Comparison of ENCODE assay signal across 8 cellular contexts in the genomic region with DNA sequence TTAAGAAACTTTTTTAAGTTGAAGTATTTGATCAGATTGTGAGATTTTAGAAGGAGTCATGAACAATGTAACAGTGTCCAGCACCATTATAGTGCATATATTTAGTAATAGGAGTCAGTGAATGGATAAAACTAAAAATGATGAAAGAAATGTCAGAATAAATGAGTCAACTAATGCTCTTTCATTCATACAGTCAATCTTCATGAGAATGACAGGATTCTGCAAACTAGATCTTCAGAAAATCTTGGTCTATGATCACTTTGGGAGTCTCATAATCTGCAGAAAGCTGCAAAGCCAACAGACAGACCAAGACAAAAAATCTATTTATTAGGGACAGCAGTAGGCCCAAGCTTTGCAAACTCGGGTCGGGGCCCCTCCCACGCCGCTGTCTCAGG. TPM values are rescaled to one million over a fixed set of nuclear protein-coding genes. Genes with fewer than 3 reads are reported as not detected.
DNase-seq lines count a peak whose midpoint lies in the region; ATAC-seq, FAIRE-seq and TF ChIP-seq lines count a peak whose summit lies in the region.

No MANE protein-coding gene starts in this region.

- TF ChIP-seq POLR2A in gastrocnemius medialis (IDR thresholded peaks at IDR 0.05): no peak

- H3K4me3 ChIP-seq in gastrocnemius medialis: peak overlapping the region; percentile 68 to 97 (median 84)

- peaks cover 4% of the 10 kb centered on the region for H3K27me3 Mint-ChIP-seq in activated CD4-positive, alpha-beta memory T cell treated with anti-CD3 and anti-CD28 coated beads for 36 hours
- no peaks in the 10 kb centered on the region for H3K27me3 Mint-ChIP-seq in glutamatergic neuron (ENCODE audit: unreplicated experiment)

- TF ChIP-seq CTCF in glutamatergic neuron (IDR thresholded peaks at IDR 0.05; ENCODE audit: partially characterized antibody, unreplicated experiment) (no peak), gastrocnemius medialis (IDR thresholded peaks at IDR 0.05 in 4 of 5, conservative IDR thresholded peaks at IDR 0.05 in 1 of 5) (no peak)

- in situ Hi-C loops in gastrocnemius medialis (cut with MboI; ENCODE audit: low sequenced_read_pairs in 4 of 4): loop anchor here in 1 of 4 donors (25.0 kb wide), 1 partner anchor 230 kb away; the partner anchor contains the start of gene LIPM

- ATAC-seq in gastrocnemius medialis: peak in 1 of 2 donors; percentile 21
- no peak for ATAC-seq in GM21526 (IDR thresholded peaks at IDR 0.05; ENCODE audit: low FRiP score, unreplicated experiment)

- peak overlapping the region; percentile 81 for H3K4me3 Mint-ChIP-seq in activated CD4-positive, alpha-beta memory T cell treated with anti-CD3 and anti-CD28 coated beads for 36 hours
- peak overlapping the region; percentile 92 for H3K4me3 Mint-ChIP-seq in glutamatergic neuron (ENCODE audit: unreplicated experiment)

- DNase-seq in GM18507 (ENCODE audit: extremely low spot score, insufficient read length, low read depth) (no peak), glutamatergic neuron (no peak), gastrocnemius medialis (no peak), GM03348 (ENCODE audit: low spot score) (no peak), SW 1271 (lab: John Stamatoyannopoulos, UW) (no peak)
- no peak for DNase-seq in activated CD4-positive, alpha-beta memory T cell treated with anti-CD3 and anti-CD28 coated beads for 36 hours
- no peak for DNase-seq in stimulated activated naive CD4-positive, alpha-beta T cell treated with Interleukin-2 at 50 U/mL for 16 hours (lab: John Stamatoyannopoulos, UW)

- POLR2A ChIA-PET in activated CD4-positive, alpha-beta memory T cell treated with anti-CD3 and anti-CD28 coated beads for 36 hours (lab: Charles Lee): interaction anchor here (0.9 to 1.7 kb wide), 2 partner anchors 719 to 720 kb away, joined by 4 to 5 read pairs; partner anchors contain the start of genes KLLN and PTEN

- peaks cover 0 to 6% of the 10 kb centered on the region in 2 donors for H3K4me1 ChIP-seq in gastrocnemius medialis

- no peaks in the 10 kb centered on the region for H3K9me3 Mint-ChIP-seq in activated CD4-positive, alpha-beta memory T cell treated with anti-CD3 and anti-CD28 coated beads for 36 hours
- peaks cover 2% of the 10 kb centered on the region for H3K9me3 Mint-ChIP-seq in glutamatergic neuron (ENCODE audit: unreplicated experiment)

- H3K9me3 ChIP-seq in gastrocnemius medialis: no peaks in the 10 kb centered on the region

- peaks cover 11% of the 10 kb centered on the region for H3K4me1 Mint-ChIP-seq in activated CD4-positive, alpha-beta memory T cell treated with anti-CD3 and anti-CD28 coated beads for 36 hours (ENCODE audit: low read depth)
- peaks cover 4% of the 10 kb centered on the region for H3K4me1 Mint-ChIP-seq in glutamatergic neuron (ENCODE audit: low read depth, unreplicated experiment)

- peak overlapping the region; percentile 31 for H3K27ac Mint-ChIP-seq in activated CD4-positive, alpha-beta memory T cell treated with anti-CD3 and anti-CD28 coated beads for 36 hours
- no peak overlapping the region for H3K27ac Mint-ChIP-seq in glutamatergic neuron (ENCODE audit: unreplicated experiment)

- H3K36me3 ChIP-seq in gastrocnemius medialis: no peaks in the 10 kb centered on the region

- no peaks in the 10 kb centered on the region for H3K27me3 ChIP-seq in gastrocnemius medialis

- peak; percentile 35 for FAIRE-seq in GM18507 (lab: Jason Lieb, UNC)

- intact Hi-C loops in activated CD4-positive, alpha-beta memory T cell treated with anti-CD3 and anti-CD28 coated beads for 36 hours (cut with micrococcal nuclease): loop anchor here (1.0 to 5.0 kb wide), 4 partner anchors 88 to 420 kb away; no protein-coding TSS in a partner anchor
- intact Hi-C loops in gastrocnemius medialis (cut with DNase I; ENCODE audit: low total_unique reads): no loop called here

- CTCF ChIA-PET in activated CD4-positive, alpha-beta memory T cell treated with anti-CD3 and anti-CD28 coated beads for 36 hours (lab: Charles Lee): interaction anchor here (0.7 to 2.3 kb wide), 29 partner anchors 9 to 768 kb away, joined by 3 to 13 read pairs (median 4); no protein-coding TSS in a partner anchor

- H3K36me3 Mint-ChIP-seq in activated CD4-positive, alpha-beta memory T cell treated with anti-CD3 and anti-CD28 coated beads for 36 hours: no peaks in the 10 kb centered on the region
- no peaks in the 10 kb centered on the region for H3K36me3 Mint-ChIP-seq in glutamatergic neuron (ENCODE audit: unreplicated experiment)

- H3K27ac ChIP-seq in gastrocnemius medialis: peak overlapping the region; percentile 88 to 98 (median 92)

RNA-seq across cellular contexts. Expression of gene RNLS, which starts 0.7 kb away (rescaled TPM):
- total RNA-seq in activated CD4-positive, alpha-beta memory T cell treated with anti-CD3 and anti-CD28 coated beads for 36 hours: 1 to 10 TPM; 4.0 to 4.7 TPM
- total RNA-seq in glutamatergic neuron (ENCODE audit: unreplicated experiment) (4.4 TPM), gastrocnemius medialis (10 to 100 TPM in 2 of 4 donors, 1 to 10 TPM in 2; 8.1 to 17.5 (median 9.7) TPM)

RNA-seq across cellular contexts. Expression of gene LIPJ, which starts 4.2 kb away (rescaled TPM):
- total RNA-seq in activated CD4-positive, alpha-beta memory T cell treated with anti-CD3 and anti-CD28 coated beads for 36 hours: not detected
- 0.22 TPM for total RNA-seq in glutamatergic neuron (ENCODE audit: unreplicated experiment)
- total RNA-seq in gastrocnemius medialis: under 1 TPM in 2 of 4 donors, not detected in 2; 0.09 to 0.15 TPM
